16 cellular contexts compared by ENCODE assay signal in genomic region chr7:30313348-30313747, GRCh38. TPM values are rescaled to one million over a fixed set of nuclear protein-coding genes. Genes with fewer than 3 reads are reported as not detected.
A peak's percentile ranks its signal among the peaks of the same experiment; 100 is the strongest.
DNase-seq lines count a peak whose midpoint lies in the region; ATAC-seq, FAIRE-seq and TF ChIP-seq lines count a peak whose summit lies in the region.
"Had no signal": no experiment of that assay in that cellular context is flagged by ENCODE, and none has a peak within 500 bp of the region (broad histone marks: within the 10 kb centered on the region; RNA-seq: fewer than 3 reads in every experiment).

No MANE protein-coding gene starts in this region.

- POLR2A ChIA-PET in activated B cell treated with CpG ODN at 0.5 μM for 24 hours (lab: Charles Lee), result interaction anchor here (1.4 to 2.0 kb wide), 2 partner anchors 9 to 12 kb away, joined by 11 to 14 read pairs; no protein-coding TSS in a partner anchor

- no peak overlapping the region for H2BK5ac ChIP-seq in mesendoderm (ENCODE audit: low read length)

- peaks cover 5% of the 10 kb centered on the region for H3K79me1 ChIP-seq in mesendoderm (ENCODE audit: low read length)

- H3K27me3 ChIP-seq in mesendoderm (ENCODE audit: insufficient read depth, low read length, poor library complexity), result no peaks in the 10 kb centered on the region

- no peaks in the 10 kb centered on the region for H3K36me3 ChIP-seq in mesendoderm (ENCODE audit: control insufficient read depth, insufficient read depth, low read length)

- no peak for TF ChIP-seq POLR2A in H54 (IDR thresholded peaks at IDR 0.05; ENCODE audit: low read depth, low read length)

- no peak overlapping the region for H4K5ac ChIP-seq in mesendoderm (ENCODE audit: low read length)

- H3K4me3 Mint-ChIP-seq in activated B cell treated with CpG ODN at 0.5 μM for 24 hours, result no peak overlapping the region

- no peak for TF ChIP-seq CTCF in activated B cell treated with CpG ODN at 0.5 μM for 24 hours (IDR thresholded peaks at IDR 0.05)

- H3K4me3 ChIP-seq in mesendoderm (ENCODE audit: low read length), result no peak overlapping the region
- H3K4me3 ChIP-seq: K562 had no signal

- peak overlapping the region; percentile 20 for H3K27ac Mint-ChIP-seq in activated B cell treated with CpG ODN at 0.5 μM for 24 hours

- H3K27ac ChIP-seq in mesendoderm (ENCODE audit: low read depth, low read length), result no peak overlapping the region
- H3K27ac ChIP-seq: C4-2B had no signal

- no peak overlapping the region for H3K9ac ChIP-seq in mesendoderm (ENCODE audit: low read length)
- H3K9ac ChIP-seq: SK-N-SH had no signal

- ATAC-seq in activated B cell treated with CpG ODN at 0.5 μM for 24 hours (ENCODE audit: low read depth), result no peak
- ATAC-seq in left ventricle myocardium superior, result no peak
- no peak for ATAC-seq in HG03565 (IDR thresholded peaks at IDR 0.05; ENCODE audit: unreplicated experiment)
- ATAC-seq: K562, Right ventricle myocardium inferior had no signal

- peaks cover 70% of the 10 kb centered on the region for H3K4me1 Mint-ChIP-seq in activated B cell treated with CpG ODN at 0.5 μM for 24 hours

- H3K79me2 ChIP-seq in mesendoderm (ENCODE audit: control insufficient read depth, insufficient read depth, low read length), result peaks cover 3% of the 10 kb centered on the region

- no peak overlapping the region for H4K8ac ChIP-seq in mesendoderm (ENCODE audit: low read depth, low read length)

- H3K4ac ChIP-seq in mesendoderm (ENCODE audit: low read depth, low read length), result no peak overlapping the region

- no peak overlapping the region for H2BK15ac ChIP-seq in mesendoderm (replicated peaks; ENCODE audit: low read depth)

- no peak overlapping the region for H2AK5ac ChIP-seq in mesendoderm (ENCODE audit: low read length)

- no peak overlapping the region for H3K18ac ChIP-seq in mesendoderm (ENCODE audit: low read length)

- no peaks in the 10 kb centered on the region for H3K4me1 ChIP-seq in mesendoderm (ENCODE audit: control insufficient read depth, low read depth, low read length)

- H3K27me3 Mint-ChIP-seq in activated B cell treated with CpG ODN at 0.5 μM for 24 hours, result no peaks in the 10 kb centered on the region

- no peak overlapping the region for H3K56ac ChIP-seq in mesendoderm (ENCODE audit: low read length)

- H2BK120ac ChIP-seq in mesendoderm (ENCODE audit: low read depth, low read length), result no peak overlapping the region

- H3K4me2 ChIP-seq in mesendoderm (ENCODE audit: low read length), result no peak overlapping the region
- H3K4me2 ChIP-seq: SK-N-SH had no signal

- intact Hi-C loops in activated B cell treated with CpG ODN at 0.5 μM for 24 hours (cut with micrococcal nuclease), result loop anchor here (1.0 to 5.0 kb wide), 3 partner anchors 8 to 34 kb away; no protein-coding TSS in a partner anchor
- intact Hi-C loops in left ventricle myocardium superior (cut with micrococcal nuclease), result no loop called here

- H3K36me3 Mint-ChIP-seq in activated B cell treated with CpG ODN at 0.5 μM for 24 hours (ENCODE audit: low read depth), result peaks cover 2% of the 10 kb centered on the region

- WGBS in mesendoderm (ENCODE audit: extremely low coverage, insufficient coverage, low lambda C conversion rate), result no CpG with 5 or more reads among the region's 3 CpGs

- FAIRE-seq in H54 (lab: Jason Lieb, UNC), result peak; percentile 11
- FAIRE-seq: K562 had no signal

- H3K23ac ChIP-seq in mesendoderm (ENCODE audit: low read length), result no peak overlapping the region

- DNase-seq in H54 (ENCODE audit: insufficient read length, low spot score), result no peak
- DNase-seq in activated B cell treated with CpG ODN at 0.5 μM for 24 hours, result no peak
- peak; percentile 14 for DNase-seq in mesendoderm
- no peak for DNase-seq in Ammon's horn (ENCODE audit: low spot score)
- DNase-seq in left ventricle myocardium superior, result no peak
- DNase-seq in foreskin melanocyte, result no peak
- DNase-seq: DMS53, NCI-H1048, NCI-H2107, NCI-H345, NCI-H69, SK-N-SH had no signal

- CTCF ChIA-PET in activated B cell treated with CpG ODN at 0.5 μM for 24 hours (lab: Charles Lee), result interaction anchor here (1.6 kb wide), 1 partner anchor 9 kb away, joined by 11 read pairs; no protein-coding TSS in a partner anchor

- H3K9me3 Mint-ChIP-seq in activated B cell treated with CpG ODN at 0.5 μM for 24 hours, result no peaks in the 10 kb centered on the region

RNA-seq across cellular contexts. Expression of gene ZNRF2, which starts 29.0 kb away (rescaled TPM):
- total RNA-seq in activated B cell treated with CpG ODN at 0.5 μM for 24 hours, result 18.7 and 21.4 TPM in 2 replicates
- polyA plus RNA-seq in mesendoderm (2013, experiment 1 of 2), result 6.0 TPM
- polyA plus RNA-seq in mesendoderm (2013, experiment 2 of 2), result 5.9 TPM
- total RNA-seq in left ventricle myocardium superior, result 8.6 TPM
